ENCODE assay signal across 17 cellular contexts in genomic region chr14:77266336-77266735, GRCh38. TPM values are rescaled to one million over a fixed set of nuclear protein-coding genes. Genes with fewer than 3 reads are reported as not detected.
A peak's percentile ranks its signal among the peaks of the same experiment; 100 is the strongest.
DNase-seq lines count a peak whose midpoint lies in the region; ATAC-seq and TF ChIP-seq lines count a peak whose summit lies in the region.
"Had no signal": no experiment of that assay in that cellular context is flagged by ENCODE, and none has a peak within 500 bp of the region (broad histone marks: within the 10 kb centered on the region; RNA-seq: fewer than 3 reads in every experiment).

No MANE protein-coding gene starts in this region.

- H3K9ac ChIP-seq in BLaER1 treated with 17β-estradiol and CSF1 and Interleukin-3, amounts not matched to agents 10 nM and 100 nM = no peak overlapping the region; a peak in 2 of 22 replicates
- H3K9ac ChIP-seq: GM23248 had no signal

- H3K27ac Mint-ChIP-seq in natural killer cell = no peak overlapping the region
- H3K27ac Mint-ChIP-seq: CD14-positive monocyte; CD4-positive, alpha-beta T cell; CD8-positive, alpha-beta memory T cell had no signal

- no peaks in the 10 kb centered on the region for H3K36me3 ChIP-seq in BLaER1 treated with 17β-estradiol and CSF1 and Interleukin-3, amounts not matched to agents 10 nM and 100 nM
- H3K36me3 ChIP-seq in osteoblast (ENCODE audit: insufficient read depth, low read length) = no peaks in the 10 kb centered on the region

- H3K27me3 Mint-ChIP-seq in natural killer cell (ENCODE audit: low read depth in 2 of 2) = peaks cover 24 to 42% of the 10 kb centered on the region in 2 donors

- peaks cover 12 to 78% (median 64%) of the 10 kb centered on the region in 10 experiments for H3K4me1 ChIP-seq in BLaER1 treated with 17β-estradiol and CSF1 and Interleukin-3, amounts not matched to agents 10 nM and 100 nM
- no peaks in the 10 kb centered on the region for H3K4me1 ChIP-seq in osteoblast (ENCODE audit: insufficient read depth, low read length)

- no peak for ATAC-seq in natural killer cell
- ATAC-seq in GM21576 (IDR thresholded peaks at IDR 0.05; ENCODE audit: unreplicated experiment) = no peak
- ATAC-seq: GM12878 had no signal

- no peaks in the 10 kb centered on the region for H3K9me3 Mint-ChIP-seq in natural killer cell
- H3K9me3 Mint-ChIP-seq: CD4-positive, alpha-beta T cell had no signal

- no peak overlapping the region for H2AFZ ChIP-seq in osteoblast (ENCODE audit: low read length)
- H2AFZ ChIP-seq: GM23248 had no signal

- H3K4me2 ChIP-seq in BLaER1 treated with 17β-estradiol and CSF1 and Interleukin-3, amounts not matched to agents 10 nM and 100 nM = peak overlapping the region in 9 of 11 experiments; percentile 51 to 87 (median 75); a peak in 15 of 22 replicates
- H3K4me2 ChIP-seq in osteoblast (ENCODE audit: insufficient read depth, low read length) = no peak overlapping the region

- peaks cover 0 to 15% (median 10%) of the 10 kb centered on the region in 11 experiments; a peak in 16 of 22 replicates for H3K9me3 ChIP-seq in BLaER1 treated with 17β-estradiol and CSF1 and Interleukin-3, amounts not matched to agents 10 nM and 100 nM (replicated peaks in 1 of 11)
- H3K9me3 ChIP-seq in osteoblast (ENCODE audit: low read depth, low read length) = peaks cover 2% of the 10 kb centered on the region

- peaks cover 0 to 30% (median 4%) of the 10 kb centered on the region in 11 experiments; a peak in 11 of 22 replicates for H4K20me1 ChIP-seq in BLaER1 treated with 17β-estradiol and CSF1 and Interleukin-3, amounts not matched to agents 10 nM and 100 nM
- H4K20me1 ChIP-seq in osteoblast (ENCODE audit: insufficient read depth, low read length) = no peaks in the 10 kb centered on the region

- intact Hi-C loops in natural killer cell (cut with micrococcal nuclease) = no loop called here

- H3K27me3 ChIP-seq in BLaER1 treated with 17β-estradiol and CSF1 and Interleukin-3, amounts not matched to agents 10 nM and 100 nM = peaks cover 29 to 38% (median 35%) of the 10 kb centered on the region in 11 experiments
- H3K27me3 ChIP-seq in osteoblast (ENCODE audit: insufficient read depth, low read length) = peaks cover 10% of the 10 kb centered on the region

- no peaks in the 10 kb centered on the region for H3K36me3 Mint-ChIP-seq in natural killer cell

- no peaks in the 10 kb centered on the region for H3K79me2 ChIP-seq in osteoblast (ENCODE audit: insufficient read depth, low read length)

- H3K4me3 Mint-ChIP-seq in natural killer cell = no peak overlapping the region
- H3K4me3 Mint-ChIP-seq: CD14-positive monocyte; CD4-positive, alpha-beta T cell; CD8-positive, alpha-beta memory T cell had no signal

- DNase-seq in ecto neural progenitor cell (ENCODE audit: low spot score) = peak; percentile 34
- peak; percentile 57 for DNase-seq in osteoblast (ENCODE audit: insufficient read length, low spot score, missing footprints)
- no peak for DNase-seq in NK-92 (lab: John Stamatoyannopoulos, UW; ENCODE audit: unreplicated experiment)
- DNase-seq in natural killer cell = no peak
- DNase-seq: CD4-positive, alpha-beta T cell; CD8-positive, alpha-beta memory T cell; DMS79; EL; GDM1; GM23248; HCEC 1CT had no signal

- H3K27ac ChIP-seq in BLaER1 treated with 17β-estradiol and CSF1 and Interleukin-3, amounts not matched to agents 10 nM and 100 nM = no peak overlapping the region
- H3K27ac ChIP-seq in osteoblast (ENCODE audit: low read depth, low read length) = no peak overlapping the region
- H3K27ac ChIP-seq: GM23248 had no signal

- no peaks in the 10 kb centered on the region for H3K4me1 Mint-ChIP-seq in natural killer cell
- H3K4me1 Mint-ChIP-seq: CD14-positive monocyte had no signal

- H3K4me3 ChIP-seq in BLaER1 treated with 17β-estradiol and CSF1 and Interleukin-3, amounts not matched to agents 10 nM and 100 nM = no peak overlapping the region
- no peak overlapping the region for H3K4me3 ChIP-seq in osteoblast (ENCODE audit: insufficient read depth, low read length)
- H3K4me3 ChIP-seq: GM12878, GM23248 had no signal

- TF ChIP-seq CTCF in osteoblast (IDR thresholded peaks at IDR 0.05; ENCODE audit: extremely low read depth, low read depth, low read length) = no peak
- TF ChIP-seq CTCF in natural killer cell (IDR thresholded peaks at IDR 0.05) = no peak

RNA-seq across cellular contexts. Expression of gene NGB, which starts 4.7 kb away (rescaled TPM):
- total RNA-seq in osteoblast = not detected in 2 replicates
- not detected for total RNA-seq in natural killer cell
- total RNA-seq: A172; A673; CD4-positive, alpha-beta T cell; CD8-positive, alpha-beta memory T cell; GM12878; GM23248 had no signal

RNA-seq across cellular contexts. Expression of gene POMT2, which starts 54.3 kb away (rescaled TPM):
- 11.6 and 13.3 TPM in 2 replicates for total RNA-seq in osteoblast
- 10 to 100 TPM in 1 of 3 donors, 1 to 10 TPM in 2; 6.7 to 10.9 (median 8.6) TPM for total RNA-seq in natural killer cell

RNA-seq across cellular contexts. Expression of gene GSTZ1, which starts 54.5 kb away (rescaled TPM):
- total RNA-seq in osteoblast (34.8 and 38.0 TPM in 2 replicates), natural killer cell (1 to 10 TPM; 3.0 to 5.6 (median 5.2) TPM)

Comparison
In these comparisons a context has a peak if more than half of its experiments do, and no peak if none do; other contexts are left out.
1. DNase-seq: peak in ecto neural progenitor cell (single experiment) and osteoblast (single experiment); none in NK-92 (single experiment) and natural killer cell (single experiment).